ENCODE assay signal across 11 cellular contexts in genomic region chr11:67273260-67273990, GRCh38. TPM values are rescaled to one million over a fixed set of nuclear protein-coding genes. Genes with fewer than 3 reads are reported as not detected.
DNase-seq lines count a peak whose midpoint lies in the region; ATAC-seq and TF ChIP-seq lines count a peak whose summit lies in the region.
"Had no signal": no experiment of that assay in that cellular context is flagged by ENCODE, and none has a peak within 500 bp of the region (broad histone marks: within the 10 kb centered on the region; RNA-seq: fewer than 3 reads in every experiment).

No MANE protein-coding gene starts in this region.

- peaks cover 77 to 100% (median 100%) of the 10 kb centered on the region in 9 donors for H3K4me1 ChIP-seq in heart right ventricle

- CTCF ChIA-PET in activated B cell treated with CpG ODN at 0.5 μM for 24 hours (lab: Charles Lee): interaction anchor here (1.2 kb wide), 1 partner anchor 11 kb away, joined by 3 read pairs; no protein-coding TSS in a partner anchor

- H3K4me3 ChIP-seq in heart right ventricle: peak overlapping the region in 3 of 10 donors; percentile 2 to 96 (median 6)

- peaks cover 0 to 52% (median 0%) of the 10 kb centered on the region in 9 donors for H3K36me3 ChIP-seq in heart right ventricle

- H3K9me3 ChIP-seq in heart right ventricle: no peaks in the 10 kb centered on the region

- H3K27ac ChIP-seq in heart right ventricle: peak overlapping the region; percentile 52 to 98 (median 90)

- TF ChIP-seq CTCF in HFFc6 (IDR thresholded peaks at IDR 0.05) (peak; percentile 8; the same call in 1 of the 2 replicates), activated B cell treated with CpG ODN at 0.5 μM for 24 hours (IDR thresholded peaks at IDR 0.05) (no peak), heart right ventricle (IDR thresholded peaks at IDR 0.05) (peak in 1 of 9 donors; percentile 6)

- H3K27me3 Mint-ChIP-seq in HFFc6 (ENCODE audit: insufficient read depth) (no peaks in the 10 kb centered on the region; the same call in 1 of the 2 replicates), activated B cell treated with CpG ODN at 0.5 μM for 24 hours (no peaks in the 10 kb centered on the region)
- no peaks in the 10 kb centered on the region for H3K27me3 Mint-ChIP-seq in stimulated activated memory B cell treated with anti-CD40 and anti-IgM and Interleukin-4, amounts not matched to agents 10 μg/mL and 1 μg/mL and 100 μg/mL, for 72 hours

- H3K36me3 Mint-ChIP-seq in HFFc6 (ENCODE audit: low read depth) (no peaks in the 10 kb centered on the region; the same call in 1 of the 2 replicates), activated B cell treated with CpG ODN at 0.5 μM for 24 hours (ENCODE audit: low read depth) (peaks cover 39% of the 10 kb centered on the region)
- peaks cover 60% of the 10 kb centered on the region for H3K36me3 Mint-ChIP-seq in stimulated activated memory B cell treated with anti-CD40 and anti-IgM and Interleukin-4, amounts not matched to agents 10 μg/mL and 1 μg/mL and 100 μg/mL, for 72 hours

- 27 to 43% methylated on average over 14 of the region's 14 CpGs for WGBS in heart right ventricle, 2 donors

- ATAC-seq in activated B cell treated with CpG ODN at 0.5 μM for 24 hours (ENCODE audit: low read depth) (no peak), heart right ventricle (peak in 5 of 8 donors; percentile 16 to 39 (median 26)), GM18873 (IDR thresholded peaks at IDR 0.05; ENCODE audit: low FRiP score, unreplicated experiment) (no peak)
- no peak for ATAC-seq in stimulated activated memory B cell treated with anti-CD40 and anti-IgM and Interleukin-4, amounts not matched to agents 10 μg/mL and 1 μg/mL and 100 μg/mL, for 72 hours
- ATAC-seq: left colon had no signal

- H3K4me1 Mint-ChIP-seq in HFFc6 (ENCODE audit: low read depth): peaks cover 32% of the 10 kb centered on the region
- H3K4me1 Mint-ChIP-seq in activated B cell treated with CpG ODN at 0.5 μM for 24 hours: peaks cover 100% of the 10 kb centered on the region
- H3K4me1 Mint-ChIP-seq in stimulated activated memory B cell treated with anti-CD40 and anti-IgM and Interleukin-4, amounts not matched to agents 10 μg/mL and 1 μg/mL and 100 μg/mL, for 72 hours: peaks cover 97% of the 10 kb centered on the region

- POLR2A ChIA-PET in activated B cell treated with CpG ODN at 0.5 μM for 24 hours (lab: Charles Lee): interaction anchor here (0.6 to 9.6 kb wide), 6 partner anchors 12 to 79 kb away, joined by 3 to 280 read pairs (median 15); partner anchors contain the start of genes ANKRD13D and POLD4

- DNase-seq in HFFc6 (no peak), activated B cell treated with CpG ODN at 0.5 μM for 24 hours (peak; percentile 40), heart right ventricle (peak in 1 of 2 donors; percentile 52), islet precursor cell (no peak), NCI-H146 (lab: John Stamatoyannopoulos, UW) (no peak), NCI-H446 treated with DMSO at 0.1 percent for 48 hours (lab: John Stamatoyannopoulos, UW) (no peak)
- DNase-seq: cortex of kidney, KG1 had no signal

- intact Hi-C loops in activated B cell treated with CpG ODN at 0.5 μM for 24 hours (cut with micrococcal nuclease): no loop called here
- intact Hi-C loops in heart right ventricle (cut with DNase I): loop anchor here in 3 of 10 donors (2.0 to 5.0 kb wide), 2 partner anchors 15 to 109 kb away; partner anchors contain the start of gene ANKRD13D (in 2 of the 3)

- H3K9me3 Mint-ChIP-seq in HFFc6: no peaks in the 10 kb centered on the region
- H3K9me3 Mint-ChIP-seq in activated B cell treated with CpG ODN at 0.5 μM for 24 hours: no peaks in the 10 kb centered on the region
- H3K9me3 Mint-ChIP-seq in stimulated activated memory B cell treated with anti-CD40 and anti-IgM and Interleukin-4, amounts not matched to agents 10 μg/mL and 1 μg/mL and 100 μg/mL, for 72 hours: no peaks in the 10 kb centered on the region

- H3K27ac Mint-ChIP-seq in HFFc6: no peak overlapping the region
- H3K27ac Mint-ChIP-seq in activated B cell treated with CpG ODN at 0.5 μM for 24 hours: peak overlapping the region; percentile 98
- H3K27ac Mint-ChIP-seq in stimulated activated memory B cell treated with anti-CD40 and anti-IgM and Interleukin-4, amounts not matched to agents 10 μg/mL and 1 μg/mL and 100 μg/mL, for 72 hours: peak overlapping the region; percentile 96

- no peaks in the 10 kb centered on the region for H3K27me3 ChIP-seq in heart right ventricle

- no peak overlapping the region for H3K4me3 Mint-ChIP-seq in HFFc6
- peak overlapping the region; percentile 59 for H3K4me3 Mint-ChIP-seq in activated B cell treated with CpG ODN at 0.5 μM for 24 hours
- H3K4me3 Mint-ChIP-seq in stimulated activated memory B cell treated with anti-CD40 and anti-IgM and Interleukin-4, amounts not matched to agents 10 μg/mL and 1 μg/mL and 100 μg/mL, for 72 hours: peak overlapping the region; percentile 93

RNA-seq across cellular contexts. Expression of gene GRK2, which starts 7.2 kb away (rescaled TPM):
- total RNA-seq in HFFc6 (2021; fragmentation: NEBNext Ultra II Directional; extraction: Animal tissue kit (Norgen Biotek cat#: 25700)): 10 to 100 TPM; 26.2 to 35.5 (median 32.1) TPM
- total RNA-seq in activated B cell treated with CpG ODN at 0.5 μM for 24 hours (159 and 175 TPM in 2 replicates), heart right ventricle (10 to 100 TPM; 34.2 to 60.9 (median 44.0) TPM)
- 10 to 100 TPM; 48.0 to 65.0 TPM for polyA plus RNA-seq in heart right ventricle

RNA-seq across cellular contexts. Expression of gene ANKRD13D, which starts 15.7 kb away (rescaled TPM):
- total RNA-seq in HFFc6 (2021; fragmentation: NEBNext Ultra II Directional; extraction: Animal tissue kit (Norgen Biotek cat#: 25700)): 10 to 100 TPM; 24.7 to 34.6 (median 26.4) TPM
- total RNA-seq in activated B cell treated with CpG ODN at 0.5 μM for 24 hours: 97.2 and 116 TPM in 2 replicates
- 10 to 100 TPM in 6 of 10 donors, 1 to 10 TPM in 4; 7.9 to 21.0 (median 12.3) TPM for total RNA-seq in heart right ventricle
- 10 to 100 TPM; 14.2 to 39.4 TPM for polyA plus RNA-seq in heart right ventricle

RNA-seq across cellular contexts. Expression of gene SSH3, which starts 29.9 kb away (rescaled TPM):
- 10 to 100 TPM; 17.0 to 28.7 (median 22.6) TPM for total RNA-seq in HFFc6 (2021; fragmentation: NEBNext Ultra II Directional; extraction: Animal tissue kit (Norgen Biotek cat#: 25700))
- total RNA-seq in activated B cell treated with CpG ODN at 0.5 μM for 24 hours (5.1 and 7.7 TPM in 2 replicates), heart right ventricle (10 to 100 TPM; 11.9 to 21.2 (median 15.6) TPM)
- 10 to 100 TPM in 1 of 2 donors, 1 to 10 TPM in 1; 7.8 to 15.5 TPM for polyA plus RNA-seq in heart right ventricle

Comparison
In these comparisons a context has a peak if more than half of its experiments do, and no peak if none do; other contexts are left out.
1. ATAC-seq: peak in heart right ventricle (5 of 8); none in activated B cell treated with CpG ODN at 0.5 μM for 24 hours (single experiment), stimulated activated memory B cell treated with anti-CD40 and anti-IgM and Interleukin-4, amounts not matched to agents 10 μg/mL and 1 μg/mL and 100 μg/mL, for 72 hours (single experiment) and GM18873 (single experiment).